2 cellular contexts compared by ENCODE assay signal in the genomic region with DNA sequence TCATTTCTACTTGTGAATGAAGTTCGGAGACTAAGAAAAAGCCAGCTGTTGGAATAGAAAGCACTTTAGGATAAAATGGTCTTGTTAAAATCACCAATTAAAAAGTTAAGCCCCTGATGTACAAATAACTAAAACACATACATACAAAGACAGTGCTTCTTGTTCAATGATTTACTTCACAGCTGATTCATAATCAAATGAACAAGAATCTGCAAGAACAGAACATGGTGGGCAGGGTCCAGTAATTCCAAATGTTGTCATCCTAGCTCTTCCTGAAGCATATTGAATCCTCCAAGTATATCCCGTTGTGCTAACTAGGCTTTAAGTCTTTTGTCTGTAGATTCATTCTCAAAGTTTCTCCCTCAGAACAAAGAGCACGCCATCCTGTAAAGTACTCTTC.
TF ChIP-seq lines count a peak whose summit lies in the region.

No MANE protein-coding gene starts in this region.

TF ChIP-seq in liver, 16 proteins besides CTCF, POLR2A, EP300 and RAD21:
- no peak for TF ChIP-seq NR2F2 (IDR thresholded peaks at IDR 0.05)
- TF ChIP-seq RXRA (IDR thresholded peaks at IDR 0.05), result no peak
- TF ChIP-seq FOXA1 (IDR thresholded peaks at IDR 0.05), result no peak
- TF ChIP-seq HNF4G (IDR thresholded peaks at IDR 0.05), result no peak
- TF ChIP-seq ATF3 (IDR thresholded peaks at IDR 0.05), result no peak
- no peak for TF ChIP-seq FOXA2 (IDR thresholded peaks at IDR 0.05)
- TF ChIP-seq EGR1 (IDR thresholded peaks at IDR 0.05; ENCODE audit: low read depth in 2 of 2), result no peak
- TF ChIP-seq TAF1 (conservative IDR thresholded peaks at IDR 0.05), result no peak
- TF ChIP-seq, protein P1, sequence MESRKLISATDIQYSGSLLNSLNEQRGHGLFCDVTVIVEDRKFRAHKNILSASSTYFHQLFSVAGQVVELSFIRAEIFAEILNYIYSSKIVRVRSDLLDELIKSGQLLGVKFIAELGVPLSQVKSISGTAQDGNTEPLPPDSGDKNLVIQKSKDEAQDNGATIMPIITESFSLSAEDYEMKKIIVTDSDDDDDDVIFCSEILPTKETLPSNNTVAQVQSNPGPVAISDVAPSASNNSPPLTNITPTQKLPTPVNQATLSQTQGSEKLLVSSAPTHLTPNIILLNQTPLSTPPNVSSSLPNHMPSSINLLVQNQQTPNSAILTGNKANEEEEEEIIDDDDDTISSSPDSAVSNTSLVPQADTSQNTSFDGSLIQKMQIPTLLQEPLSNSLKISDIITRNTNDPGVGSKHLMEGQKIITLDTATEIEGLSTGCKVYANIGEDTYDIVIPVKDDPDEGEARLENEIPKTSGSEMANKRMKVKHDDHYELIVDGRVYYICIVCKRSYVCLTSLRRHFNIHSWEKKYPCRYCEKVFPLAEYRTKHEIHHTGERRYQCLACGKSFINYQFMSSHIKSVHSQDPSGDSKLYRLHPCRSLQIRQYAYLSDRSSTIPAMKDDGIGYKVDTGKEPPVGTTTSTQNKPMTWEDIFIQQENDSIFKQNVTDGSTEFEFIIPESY (IDR thresholded peaks at IDR 0.05), result no peak
- no peak for TF ChIP-seq HNF4A (conservative IDR thresholded peaks at IDR 0.05)
- TF ChIP-seq, protein P2, sequence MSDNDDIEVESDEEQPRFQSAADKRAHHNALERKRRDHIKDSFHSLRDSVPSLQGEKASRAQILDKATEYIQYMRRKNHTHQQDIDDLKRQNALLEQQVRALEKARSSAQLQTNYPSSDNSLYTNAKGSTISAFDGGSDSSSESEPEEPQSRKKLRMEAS (IDR thresholded peaks at IDR 0.05), result no peak
- no peak for TF ChIP-seq YY1 (IDR thresholded peaks at IDR 0.05)
- no peak for TF ChIP-seq JUND (IDR thresholded peaks at IDR 0.05)
- TF ChIP-seq, protein P3, sequence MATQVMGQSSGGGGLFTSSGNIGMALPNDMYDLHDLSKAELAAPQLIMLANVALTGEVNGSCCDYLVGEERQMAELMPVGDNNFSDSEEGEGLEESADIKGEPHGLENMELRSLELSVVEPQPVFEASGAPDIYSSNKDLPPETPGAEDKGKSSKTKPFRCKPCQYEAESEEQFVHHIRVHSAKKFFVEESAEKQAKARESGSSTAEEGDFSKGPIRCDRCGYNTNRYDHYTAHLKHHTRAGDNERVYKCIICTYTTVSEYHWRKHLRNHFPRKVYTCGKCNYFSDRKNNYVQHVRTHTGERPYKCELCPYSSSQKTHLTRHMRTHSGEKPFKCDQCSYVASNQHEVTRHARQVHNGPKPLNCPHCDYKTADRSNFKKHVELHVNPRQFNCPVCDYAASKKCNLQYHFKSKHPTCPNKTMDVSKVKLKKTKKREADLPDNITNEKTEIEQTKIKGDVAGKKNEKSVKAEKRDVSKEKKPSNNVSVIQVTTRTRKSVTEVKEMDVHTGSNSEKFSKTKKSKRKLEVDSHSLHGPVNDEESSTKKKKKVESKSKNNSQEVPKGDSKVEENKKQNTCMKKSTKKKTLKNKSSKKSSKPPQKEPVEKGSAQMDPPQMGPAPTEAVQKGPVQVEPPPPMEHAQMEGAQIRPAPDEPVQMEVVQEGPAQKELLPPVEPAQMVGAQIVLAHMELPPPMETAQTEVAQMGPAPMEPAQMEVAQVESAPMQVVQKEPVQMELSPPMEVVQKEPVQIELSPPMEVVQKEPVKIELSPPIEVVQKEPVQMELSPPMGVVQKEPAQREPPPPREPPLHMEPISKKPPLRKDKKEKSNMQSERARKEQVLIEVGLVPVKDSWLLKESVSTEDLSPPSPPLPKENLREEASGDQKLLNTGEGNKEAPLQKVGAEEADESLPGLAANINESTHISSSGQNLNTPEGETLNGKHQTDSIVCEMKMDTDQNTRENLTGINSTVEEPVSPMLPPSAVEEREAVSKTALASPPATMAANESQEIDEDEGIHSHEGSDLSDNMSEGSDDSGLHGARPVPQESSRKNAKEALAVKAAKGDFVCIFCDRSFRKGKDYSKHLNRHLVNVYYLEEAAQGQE (IDR thresholded peaks at IDR 0.05), result no peak
- no peak for TF ChIP-seq SP1 (IDR thresholded peaks at IDR 0.05)
- no peak for TF ChIP-seq GABPA (IDR thresholded peaks at IDR 0.05 in 1 of 2, conservative IDR thresholded peaks at IDR 0.05 in 1 of 2)

TF ChIP-seq in HepG2, 621 proteins besides CTCF, POLR2A, EP300 and RAD21:
- TF ChIP-seq, protein P4, sequence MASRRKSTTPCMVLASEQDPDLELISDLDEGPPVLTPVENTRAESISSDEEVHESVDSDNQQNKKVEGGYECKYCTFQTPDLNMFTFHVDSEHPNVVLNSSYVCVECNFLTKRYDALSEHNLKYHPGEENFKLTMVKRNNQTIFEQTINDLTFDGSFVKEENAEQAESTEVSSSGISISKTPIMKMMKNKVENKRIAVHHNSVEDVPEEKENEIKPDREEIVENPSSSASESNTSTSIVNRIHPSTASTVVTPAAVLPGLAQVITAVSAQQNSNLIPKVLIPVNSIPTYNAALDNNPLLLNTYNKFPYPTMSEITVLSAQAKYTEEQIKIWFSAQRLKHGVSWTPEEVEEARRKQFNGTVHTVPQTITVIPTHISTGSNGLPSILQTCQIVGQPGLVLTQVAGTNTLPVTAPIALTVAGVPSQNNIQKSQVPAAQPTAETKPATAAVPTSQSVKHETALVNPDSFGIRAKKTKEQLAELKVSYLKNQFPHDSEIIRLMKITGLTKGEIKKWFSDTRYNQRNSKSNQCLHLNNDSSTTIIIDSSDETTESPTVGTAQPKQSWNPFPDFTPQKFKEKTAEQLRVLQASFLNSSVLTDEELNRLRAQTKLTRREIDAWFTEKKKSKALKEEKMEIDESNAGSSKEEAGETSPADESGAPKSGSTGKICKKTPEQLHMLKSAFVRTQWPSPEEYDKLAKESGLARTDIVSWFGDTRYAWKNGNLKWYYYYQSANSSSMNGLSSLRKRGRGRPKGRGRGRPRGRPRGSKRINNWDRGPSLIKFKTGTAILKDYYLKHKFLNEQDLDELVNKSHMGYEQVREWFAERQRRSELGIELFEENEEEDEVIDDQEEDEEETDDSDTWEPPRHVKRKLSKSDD (CRISPR knock-in tag; IDR thresholded peaks at IDR 0.05; ENCODE audit: low read depth), result no peak
- TF ChIP-seq IRF9 (CRISPR knock-in tag; IDR thresholded peaks at IDR 0.05; ENCODE audit: borderline replicate concordance), result no peak
- no peak for TF ChIP-seq ZBED4 (CRISPR knock-in tag; IDR thresholded peaks at IDR 0.05; ENCODE audit: borderline replicate concordance)
- TF ChIP-seq ZNF839 (CRISPR knock-in tag; IDR thresholded peaks at IDR 0.05; ENCODE audit: borderline replicate concordance), result no peak
- no peak for TF ChIP-seq TFAP4 (IDR thresholded peaks at IDR 0.05; ENCODE audit: borderline replicate concordance, low read depth)
- TF ChIP-seq ZNF747 (CRISPR knock-in tag; IDR thresholded peaks at IDR 0.05; ENCODE audit: borderline replicate concordance), result no peak
- TF ChIP-seq MIER3 (CRISPR knock-in tag; IDR thresholded peaks at IDR 0.05; ENCODE audit: borderline replicate concordance), result no peak
TF ChIP-seq in HepG2: peak in this region for 0.
